ENCODE assay signal across 8 cellular contexts in genomic region chr6:169752074-169752623, GRCh38. TPM values are rescaled to one million over a fixed set of nuclear protein-coding genes. Genes with fewer than 3 reads are reported as not detected.
DNase-seq lines count a peak whose midpoint lies in the region; ATAC-seq, FAIRE-seq and TF ChIP-seq lines count a peak whose summit lies in the region.

No MANE protein-coding gene starts in this region.

- POLR2A ChIA-PET in A549 (lab: Yijun Ruan, JAX), result interaction anchor here (0.6 to 1.5 kb wide), 8 partner anchors 12 to 802 kb away, joined by 3 to 8 read pairs (median 6); partner anchors contain the start of genes C6orf120, TBP and WDR27

- no peak for TF ChIP-seq EP300 in A549 (IDR thresholded peaks at IDR 0.05)
- TF ChIP-seq EP300 in gastroesophageal sphincter (IDR thresholded peaks at IDR 0.05), result no peak

- FAIRE-seq in A549 (lab: Jason Lieb, UNC) (no peak), GM19239 (lab: Jason Lieb, UNC) (peak; percentile 71)

- peak overlapping the region; percentile 67 for H3K4me2 ChIP-seq in A549
- peak overlapping the region; percentile 93 for H3K4me2 ChIP-seq in skeletal muscle satellite cell (ENCODE audit: low read length)

- no peak; a peak in 2 of 6 replicates for ATAC-seq in A549
- ATAC-seq in gastroesophageal sphincter, result no peak
- ATAC-seq in HG02571 (IDR thresholded peaks at IDR 0.05; ENCODE audit: unreplicated experiment), result no peak

- 23% methylated on average over 11 of the region's 19 CpGs for WGBS in A549 (ENCODE audit: missing lambda C conversion rate)
- 11 to 25% methylated on average over 6 to 8 of the region's 19 CpGs for WGBS in gastroesophageal sphincter (ENCODE audit: low coverage in 1 of 2), 2 donors

- H3K4me3 ChIP-seq in A549 (peak overlapping the region; percentile 88), WI38 (ENCODE audit: low read depth, low read length) (peak overlapping the region; percentile 92), gastroesophageal sphincter (peak overlapping the region; percentile 67 to 76), skeletal muscle satellite cell (ENCODE audit: low read length) (peak overlapping the region; percentile 98)

- TF ChIP-seq POLR2A in A549 (IDR thresholded peaks at IDR 0.05; ENCODE audit: low read length) (no peak), gastroesophageal sphincter (IDR thresholded peaks at IDR 0.05) (no peak)

- H3K4me1 ChIP-seq in A549 (peaks cover 12% of the 10 kb centered on the region; the same call in 1 of the 3 replicates), gastroesophageal sphincter (peaks cover 7 to 28% (median 9%) of the 10 kb centered on the region in 3 donors), skeletal muscle satellite cell (ENCODE audit: control insufficient read depth, insufficient read depth, low read length) (peaks cover 17% of the 10 kb centered on the region)

- H3K36me3 ChIP-seq in gastroesophageal sphincter (peaks cover 0 to 8% of the 10 kb centered on the region in 2 donors), skeletal muscle satellite cell (ENCODE audit: insufficient read depth, low read length) (peaks cover 8% of the 10 kb centered on the region)

- H3K27me3 ChIP-seq in gastroesophageal sphincter (no peaks in the 10 kb centered on the region), skeletal muscle satellite cell (ENCODE audit: control insufficient read depth, insufficient read depth, low read length) (no peaks in the 10 kb centered on the region)

- TF ChIP-seq CTCF in A549 (IDR thresholded peaks at IDR 0.05), result no peak
- TF ChIP-seq CTCF in WI38 (IDR thresholded peaks at IDR 0.05; ENCODE audit: low read depth, low read length), result no peak
- TF ChIP-seq CTCF in gastroesophageal sphincter (IDR thresholded peaks at IDR 0.05), result no peak

- peak overlapping the region; percentile 99 for H3K9ac ChIP-seq in skeletal muscle satellite cell (ENCODE audit: low read depth, low read length)

- CTCF ChIA-PET in A549 (lab: Yijun Ruan, JAX), result interaction anchor here (0.9 kb wide), 2 partner anchors 10 to 19 kb away, joined by 3 to 4 read pairs; no protein-coding TSS in a partner anchor

- H3K27ac ChIP-seq in A549 (peak overlapping the region; percentile 94 to 100), gastroesophageal sphincter (peak overlapping the region; percentile 90 to 98 (median 96))

- no peak for TF ChIP-seq RAD21 in A549 (conservative IDR thresholded peaks at IDR 0.05 in 1 of 2, IDR thresholded peaks at IDR 0.05 in 1 of 2)

- no peak for DNase-seq in A549 (ENCODE audit: low read depth in 1 of 2, low spot score in 1 of 2)
- no peak for DNase-seq in GM19239 (ENCODE audit: insufficient read length, low spot score)
- no peak for DNase-seq in SHP77 treated with DMSO at 0.1 percent for 48 hours (lab: John Stamatoyannopoulos, UW)
- DNase-seq in NK-92 treated with Interleukin-12 subunit alpha and Interleukin-12 subunit beta, amount 100 ng/mL, for 24 hours (lab: John Stamatoyannopoulos, UW), result no peak

- H3K9me3 ChIP-seq in A549, result no peaks in the 10 kb centered on the region
- no peaks in the 10 kb centered on the region for H3K9me3 ChIP-seq in gastroesophageal sphincter
- no peaks in the 10 kb centered on the region for H3K9me3 ChIP-seq in skeletal muscle satellite cell (replicated peaks; ENCODE audit: low read length)

TF ChIP-seq in A549, 52 proteins besides CTCF, POLR2A, EP300 and RAD21:
- TF ChIP-seq E2F6 (IDR thresholded peaks at IDR 0.05; ENCODE audit: borderline replicate concordance, low read depth) (no peak), EHMT2 (IDR thresholded peaks at IDR 0.05; ENCODE audit: low read depth) (no peak), CEBPB (IDR thresholded peaks at IDR 0.05) (no peak), HDAC2 (IDR thresholded peaks at IDR 0.05) (no peak), HMGXB4 (CRISPR knock-in tag; IDR thresholded peaks at IDR 0.05; ENCODE audit: borderline replicate concordance) (no peak), ZSCAN20 (CRISPR knock-in tag; IDR thresholded peaks at IDR 0.05) (no peak), PHF8 (IDR thresholded peaks at IDR 0.05; ENCODE audit: borderline replicate concordance, low read depth) (no peak), RARB (CRISPR knock-in tag; IDR thresholded peaks at IDR 0.05) (no peak), KDM5A (IDR thresholded peaks at IDR 0.05) (no peak), KDM1A (IDR thresholded peaks at IDR 0.05; ENCODE audit: low read depth) (no peak), EHF (CRISPR knock-in tag; IDR thresholded peaks at IDR 0.05) (no peak)

RNA-seq across cellular contexts. Expression of gene ERMARD, which starts 0.7 kb away (rescaled TPM):
- 22.5 and 22.8 TPM in 2 replicates for polyA plus RNA-seq in A549 (2011; rRNA removed)
- 13.8 and 17.8 TPM in 2 replicates for polyA plus RNA-seq in A549 (2012; cell fraction: cytosol; rRNA removed)
- polyA plus RNA-seq in A549 (2012; cell fraction: nucleus; rRNA removed), result 39.1 and 46.4 TPM in 2 replicates
- 7.7 to 9.2 TPM (median 8.5 TPM) in 3 replicates for polyA plus RNA-seq in A549 (2017; fragmentation: RNase III; extraction: RNeasy Plus Mini Kit Qiagen cat#74134 plus additional on column Dnase treatment)
- 11.8 and 13.1 TPM in 2 replicates for polyA minus RNA-seq in A549 (2011; rRNA and poly(A)+ RNA removed)
- total RNA-seq in gastroesophageal sphincter, result 10 to 100 TPM; 14.3 to 31.9 (median 16.8) TPM
- 12.2 and 19.0 TPM in 2 replicates for total RNA-seq in skeletal muscle satellite cell (2012; rRNA removed)

RNA-seq across cellular contexts. Expression of gene DYNLT2, which starts 0.8 kb away (rescaled TPM):
- polyA plus RNA-seq in A549 (2011; rRNA removed), result 0.85 and 2.0 TPM in 2 replicates
- 0.58 and 0.69 TPM in 2 replicates for polyA plus RNA-seq in A549 (2012; cell fraction: cytosol; rRNA removed)
- 0.25 and 0.83 TPM in 2 replicates for polyA plus RNA-seq in A549 (2012; cell fraction: nucleus; rRNA removed)
- polyA plus RNA-seq in A549 (2017; fragmentation: RNase III; extraction: RNeasy Plus Mini Kit Qiagen cat#74134 plus additional on column Dnase treatment), result 1.1 to 1.4 TPM (median 1.1 TPM) in 3 replicates
- polyA minus RNA-seq in A549 (2011; rRNA and poly(A)+ RNA removed), result 0.21 and 0.78 TPM in 2 replicates
- 1 to 10 TPM in 3 of 4 donors, under 1 TPM in 1; 0.74 to 3.1 (median 1.4) TPM for total RNA-seq in gastroesophageal sphincter
- 0.44 and 1.3 TPM in 2 replicates for total RNA-seq in skeletal muscle satellite cell (2012; rRNA removed)

RNA-seq across cellular contexts. Expression of gene PHF10, which starts 27.8 kb away (rescaled TPM):
- polyA plus RNA-seq in A549 (2011; rRNA removed), result 29.3 and 29.6 TPM in 2 replicates
- polyA plus RNA-seq in A549 (2012; cell fraction: cytosol; rRNA removed), result 13.5 and 14.0 TPM in 2 replicates
- 6.0 and 11.1 TPM in 2 replicates for polyA plus RNA-seq in A549 (2012; cell fraction: nucleus; rRNA removed)
- 21.9 to 23.3 TPM (median 22.6 TPM) in 3 replicates for polyA plus RNA-seq in A549 (2017; fragmentation: RNase III; extraction: RNeasy Plus Mini Kit Qiagen cat#74134 plus additional on column Dnase treatment)
- polyA minus RNA-seq in A549 (2011; rRNA and poly(A)+ RNA removed), result 9.1 and 9.2 TPM in 2 replicates
- total RNA-seq in gastroesophageal sphincter, result 10 to 100 TPM; 72.3 to 92.9 (median 82.5) TPM
- total RNA-seq in skeletal muscle satellite cell (2012; rRNA removed), result 6.6 and 8.3 TPM in 2 replicates

RNA-seq across cellular contexts. Expression of gene C6orf120, which starts 50.2 kb away (rescaled TPM):
- 14.8 and 17.3 TPM in 2 replicates for polyA plus RNA-seq in A549 (2011; rRNA removed)
- 3.4 and 4.6 TPM in 2 replicates for polyA plus RNA-seq in A549 (2012; cell fraction: cytosol; rRNA removed)
- polyA plus RNA-seq in A549 (2012; cell fraction: nucleus; rRNA removed), result 3.0 and 3.1 TPM in 2 replicates
- polyA plus RNA-seq in A549 (2017; fragmentation: RNase III; extraction: RNeasy Plus Mini Kit Qiagen cat#74134 plus additional on column Dnase treatment), result 11.2 to 14.1 TPM (median 13.1 TPM) in 3 replicates
- 3.6 and 3.7 TPM in 2 replicates for polyA minus RNA-seq in A549 (2011; rRNA and poly(A)+ RNA removed)
- total RNA-seq in gastroesophageal sphincter, result 10 to 100 TPM; 31.9 to 38.8 (median 35.4) TPM
- 46.3 and 46.4 TPM in 2 replicates for total RNA-seq in skeletal muscle satellite cell (2012; rRNA removed)

RNA-seq across cellular contexts. Expression of gene WDR27, which starts 50.3 kb away (rescaled TPM):
- 31.4 and 36.1 TPM in 2 replicates for polyA plus RNA-seq in A549 (2011; rRNA removed)
- 16.9 and 17.5 TPM in 2 replicates for polyA plus RNA-seq in A549 (2012; cell fraction: cytosol; rRNA removed)
- polyA plus RNA-seq in A549 (2012; cell fraction: nucleus; rRNA removed), result 183 and 193 TPM in 2 replicates
- polyA plus RNA-seq in A549 (2017; fragmentation: RNase III; extraction: RNeasy Plus Mini Kit Qiagen cat#74134 plus additional on column Dnase treatment), result 16.5 to 19.1 TPM (median 18.9 TPM) in 3 replicates
- 31.8 and 43.5 TPM in 2 replicates for polyA minus RNA-seq in A549 (2011; rRNA and poly(A)+ RNA removed)
- total RNA-seq in gastroesophageal sphincter, result 10 to 100 TPM in 3 of 4 donors, 1 to 10 TPM in 1; 10.0 to 35.0 (median 20.7) TPM
- 17.9 and 18.0 TPM in 2 replicates for total RNA-seq in skeletal muscle satellite cell (2012; rRNA removed)
